18 cellular contexts compared by ENCODE assay signal in the genomic region with DNA sequence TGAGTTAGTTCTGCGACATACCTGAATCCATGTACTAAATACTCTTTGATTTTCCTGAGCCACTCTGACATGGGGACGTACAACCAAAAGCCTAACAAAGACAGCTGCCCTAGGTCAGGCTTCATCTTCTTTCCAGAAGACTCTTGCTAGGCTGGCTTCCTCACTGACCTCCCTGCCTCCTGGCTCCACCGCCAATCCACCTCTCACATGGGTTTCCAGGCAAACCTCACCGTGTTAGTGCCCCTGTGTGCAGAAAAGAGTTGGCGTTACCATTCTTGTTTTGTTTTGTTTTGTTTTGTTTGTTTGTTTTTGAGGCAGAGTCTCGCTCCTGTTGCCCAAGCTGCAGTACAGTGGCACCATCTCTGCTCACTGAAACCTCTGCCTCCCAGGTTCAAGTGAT.
DNase-seq lines count a peak whose midpoint lies in the region; ATAC-seq and TF ChIP-seq lines count a peak whose summit lies in the region.
"Had no signal": no experiment of that assay in that cellular context is flagged by ENCODE, and none has a peak within 500 bp of the region (broad histone marks: within the 10 kb centered on the region; RNA-seq: fewer than 3 reads in every experiment).

No MANE protein-coding gene starts in this region.

- H3K4me3 Mint-ChIP-seq in GM23338 (no peak overlapping the region), neural crest cell (no peak overlapping the region), immature natural killer cell (no peak overlapping the region)
- H3K4me3 Mint-ChIP-seq: B cell; CD4-positive, alpha-beta T cell; CD8-positive, alpha-beta T cell had no signal

- no peaks in the 10 kb centered on the region for H3K4me1 ChIP-seq in GM23338 (ENCODE audit: insufficient read depth)
- peaks cover 7 to 9% of the 10 kb centered on the region in 2 donors for H3K4me1 ChIP-seq in neuronal stem cell (ENCODE audit: control insufficient read depth in 2 of 2, insufficient read depth in 1 of 2, low read depth in 1 of 2, low read length in 2 of 2)
- H3K4me1 ChIP-seq: A549; BLaER1 treated with 17β-estradiol and CSF1 and Interleukin-3, amounts not matched to agents 10 nM and 100 nM; Caco-2 had no signal

- H3K9ac ChIP-seq in neuronal stem cell (ENCODE audit: low read depth, low read length, poor library complexity): no peak overlapping the region
- H3K9ac ChIP-seq: BLaER1 treated with 17β-estradiol and CSF1 and Interleukin-3, amounts not matched to agents 10 nM and 100 nM had no signal

- H3K4me3 ChIP-seq in GM23338 (no peak overlapping the region), neuronal stem cell (ENCODE audit: low read length in 2 of 2) (no peak overlapping the region)
- H3K4me3 ChIP-seq: A549; BLaER1 treated with 17β-estradiol and CSF1 and Interleukin-3, amounts not matched to agents 10 nM and 100 nM had no signal

- H3K27me3 ChIP-seq in GM23338 (ENCODE audit: insufficient read depth) (no peaks in the 10 kb centered on the region), neuronal stem cell (ENCODE audit: control insufficient read depth in 3 of 3, insufficient read depth in 3 of 3, low read depth in 1 of 3, low read length in 3 of 3) (no peaks in the 10 kb centered on the region)

- TF ChIP-seq CTCF in GM23338 (conservative IDR thresholded peaks at IDR 0.05; ENCODE audit: low read depth in 2 of 2): no peak
- no peak for TF ChIP-seq CTCF in neural crest cell (conservative IDR thresholded peaks at IDR 0.05)

- H3K36me3 Mint-ChIP-seq in GM23338 (ENCODE audit: low read depth): no peaks in the 10 kb centered on the region
- H3K36me3 Mint-ChIP-seq in neural crest cell (ENCODE audit: low read depth): no peaks in the 10 kb centered on the region
- H3K36me3 Mint-ChIP-seq in immature natural killer cell: no peaks in the 10 kb centered on the region
- H3K36me3 Mint-ChIP-seq: CD8-positive, alpha-beta T cell had no signal

- H3K14ac ChIP-seq in neuronal stem cell (ENCODE audit: low read length): no peak overlapping the region

- no peaks in the 10 kb centered on the region for H3K79me2 ChIP-seq in GM23338 (replicated peaks; ENCODE audit: insufficient read depth)

- H2AFZ ChIP-seq in GM23338 (0 out of 2 replicates have a peak overlapping the region, but pooled peaks have one; percentile 43), neuronal stem cell (ENCODE audit: low read length) (peak overlapping the region; percentile 46)

- H3K9me3 Mint-ChIP-seq in GM23338 (no peaks in the 10 kb centered on the region), neural crest cell (no peaks in the 10 kb centered on the region), immature natural killer cell (no peaks in the 10 kb centered on the region)
- H3K9me3 Mint-ChIP-seq: CD8-positive, alpha-beta T cell had no signal

- H3K36me3 ChIP-seq in GM23338 (ENCODE audit: insufficient read depth): no peaks in the 10 kb centered on the region
- no peaks in the 10 kb centered on the region for H3K36me3 ChIP-seq in neuronal stem cell (replicated peaks in 1 of 2; ENCODE audit: control insufficient read depth in 2 of 2, insufficient read depth in 2 of 2, low read length in 2 of 2)
- H3K36me3 ChIP-seq: BLaER1 treated with 17β-estradiol and CSF1 and Interleukin-3, amounts not matched to agents 10 nM and 100 nM had no signal

- ATAC-seq in GM23338: no peak
- no peak for ATAC-seq in left lobe of liver
- ATAC-seq: A549; CD8-positive, alpha-beta T cell had no signal

- H2BK5ac ChIP-seq in neuronal stem cell (ENCODE audit: low read length): no peak overlapping the region

- no peak overlapping the region for H2AK5ac ChIP-seq in neuronal stem cell (ENCODE audit: low read depth, low read length)

- no peaks in the 10 kb centered on the region for H3F3A ChIP-seq in GM23338 (replicated peaks; ENCODE audit: low read depth)

- H3K27ac Mint-ChIP-seq in GM23338 (no peak overlapping the region), neural crest cell (ENCODE audit: unreplicated experiment) (peak overlapping the region; percentile 69), immature natural killer cell (no peak overlapping the region)
- H3K27ac Mint-ChIP-seq: B cell; CD4-positive, alpha-beta T cell; CD8-positive, alpha-beta T cell had no signal

- DNase-seq in GM23338 (ENCODE audit: low spot score): no peak
- no peak for DNase-seq in neural crest cell (ENCODE audit: low read depth, low spot score)
- no peak for DNase-seq in neuronal stem cell (ENCODE audit: low spot score)
- DNase-seq in immature natural killer cell: no peak
- DNase-seq in left lobe of liver (ENCODE audit: low spot score): no peak
- DNase-seq in NCI-H774 (lab: John Stamatoyannopoulos, UW): no peak
- DNase-seq: AML-193; Caco-2; Calu3; CD4-positive, alpha-beta T cell; CD8-positive, alpha-beta T cell; DMS79 treated with DMSO at 0.1 percent for 48 hours; GF-D8 had no signal

- no peaks in the 10 kb centered on the region; the same call in 1 of the 2 replicates for H3K9me2 ChIP-seq in GM23338 (ENCODE audit: insufficient read depth)

- no peaks in the 10 kb centered on the region for H3K79me1 ChIP-seq in neuronal stem cell (ENCODE audit: low read depth, low read length)

- H4K20me1 ChIP-seq in GM23338 (replicated peaks; ENCODE audit: insufficient read depth): no peaks in the 10 kb centered on the region
- H4K20me1 ChIP-seq: BLaER1 treated with 17β-estradiol and CSF1 and Interleukin-3, amounts not matched to agents 10 nM and 100 nM had no signal

- no peaks in the 10 kb centered on the region for H3K27me3 Mint-ChIP-seq in GM23338 (ENCODE audit: insufficient read depth, low read depth, poor library complexity)
- H3K27me3 Mint-ChIP-seq in neural crest cell (ENCODE audit: low read depth): no peaks in the 10 kb centered on the region
- H3K27me3 Mint-ChIP-seq in immature natural killer cell (ENCODE audit: low read depth in 3 of 3): peaks cover 0 to 13% (median 2%) of the 10 kb centered on the region in 3 donors

- H2BK12ac ChIP-seq in neuronal stem cell (ENCODE audit: low read length): no peak overlapping the region

- no peak overlapping the region for H3K4ac ChIP-seq in neuronal stem cell (ENCODE audit: low read length)

- H4K91ac ChIP-seq in neuronal stem cell (ENCODE audit: low read depth, low read length, poor library complexity): no peak overlapping the region

- no peaks in the 10 kb centered on the region for H3K4me1 Mint-ChIP-seq in GM23338
- peaks cover 15% of the 10 kb centered on the region for H3K4me1 Mint-ChIP-seq in neural crest cell
- H3K4me1 Mint-ChIP-seq in immature natural killer cell: no peaks in the 10 kb centered on the region
- H3K4me1 Mint-ChIP-seq: B cell had no signal

- no peak overlapping the region for H3K27ac ChIP-seq in GM23338 (ENCODE audit: low read depth)
- H3K27ac ChIP-seq in neuronal stem cell (replicated peaks; ENCODE audit: low read length): no peak overlapping the region
- H3K27ac ChIP-seq: 22Rv1; A549; BLaER1 treated with 17β-estradiol and CSF1 and Interleukin-3, amounts not matched to agents 10 nM and 100 nM; C4-2B had no signal

- no peak overlapping the region for H3K23ac ChIP-seq in neuronal stem cell (ENCODE audit: low read depth, low read length, poor library complexity)

- peaks cover 2% of the 10 kb centered on the region in 2 donors for H3K9me3 ChIP-seq in neuronal stem cell (replicated peaks in 1 of 2; ENCODE audit: control insufficient read depth in 2 of 2, insufficient read depth in 1 of 2, low read depth in 1 of 2, low read length in 2 of 2)
- H3K9me3 ChIP-seq: A549, Caco-2 had no signal

- H3K18ac ChIP-seq in neuronal stem cell (ENCODE audit: low read length): peak overlapping the region; percentile 22

- H4K8ac ChIP-seq in neuronal stem cell (ENCODE audit: low read depth, low read length): no peak overlapping the region

- H3K4me2 ChIP-seq in GM23338 (no peak overlapping the region), neuronal stem cell (ENCODE audit: insufficient read depth, low read length, poor library complexity, severe bottlenecking) (no peak overlapping the region)
- H3K4me2 ChIP-seq: A549; BLaER1 treated with 17β-estradiol and CSF1 and Interleukin-3, amounts not matched to agents 10 nM and 100 nM had no signal

- no peak overlapping the region for H2BK120ac ChIP-seq in neuronal stem cell (ENCODE audit: low read depth, low read length)

- no CpG with 5 or more reads among the region's 6 CpGs for WGBS in neuronal stem cell (ENCODE audit: extremely low coverage in 2 of 2, insufficient read length in 2 of 2, insufficient replicate concordance in 1 of 2), 2 donors

- H2BK15ac ChIP-seq in neuronal stem cell (ENCODE audit: low read length): no peak overlapping the region

TF ChIP-seq in GM23338, 12 proteins besides CTCF, POLR2A, EP300 and RAD21 (continues in another document):
- TF ChIP-seq CREB1 (CRISPR knock-in tag; IDR thresholded peaks at IDR 0.05; ENCODE audit: low read depth) (no peak), POLR2AphosphoS5 (IDR thresholded peaks at IDR 0.05; ENCODE audit: low read depth) (no peak), ZNF331 (CRISPR knock-in tag; IDR thresholded peaks at IDR 0.05; ENCODE audit: low read depth) (no peak)
